ENCODE assay signal across 3 cellular contexts in genomic region chr2:207194028-207194427, GRCh38.
A peak's percentile ranks its signal among the peaks of the same experiment; 100 is the strongest.
TF ChIP-seq lines count a peak whose summit lies in the region.

No MANE protein-coding gene starts in this region.

TF ChIP-seq in HEK293T, 16 proteins besides CTCF, POLR2A, EP300 and RAD21:
- TF ChIP-seq FOXA1 (IDR thresholded peaks at IDR 0.05) (no peak), PKNOX1 (IDR thresholded peaks at IDR 0.05) (peak; percentile 51; the same call in 1 of the 2 replicates)

TF ChIP-seq in K562, 482 proteins besides CTCF, POLR2A, EP300 and RAD21:
- no peak for TF ChIP-seq FIP1L1 (IDR thresholded peaks at IDR 0.05; ENCODE audit: low read depth, low read length, poor library complexity, severe bottlenecking)
- peak; percentile 44 for TF ChIP-seq PKNOX1 (IDR thresholded peaks at IDR 0.05)

TF ChIP-seq in neural cell, 6 proteins besides CTCF, POLR2A, EP300 and RAD21:
- TF ChIP-seq, protein P1, sequence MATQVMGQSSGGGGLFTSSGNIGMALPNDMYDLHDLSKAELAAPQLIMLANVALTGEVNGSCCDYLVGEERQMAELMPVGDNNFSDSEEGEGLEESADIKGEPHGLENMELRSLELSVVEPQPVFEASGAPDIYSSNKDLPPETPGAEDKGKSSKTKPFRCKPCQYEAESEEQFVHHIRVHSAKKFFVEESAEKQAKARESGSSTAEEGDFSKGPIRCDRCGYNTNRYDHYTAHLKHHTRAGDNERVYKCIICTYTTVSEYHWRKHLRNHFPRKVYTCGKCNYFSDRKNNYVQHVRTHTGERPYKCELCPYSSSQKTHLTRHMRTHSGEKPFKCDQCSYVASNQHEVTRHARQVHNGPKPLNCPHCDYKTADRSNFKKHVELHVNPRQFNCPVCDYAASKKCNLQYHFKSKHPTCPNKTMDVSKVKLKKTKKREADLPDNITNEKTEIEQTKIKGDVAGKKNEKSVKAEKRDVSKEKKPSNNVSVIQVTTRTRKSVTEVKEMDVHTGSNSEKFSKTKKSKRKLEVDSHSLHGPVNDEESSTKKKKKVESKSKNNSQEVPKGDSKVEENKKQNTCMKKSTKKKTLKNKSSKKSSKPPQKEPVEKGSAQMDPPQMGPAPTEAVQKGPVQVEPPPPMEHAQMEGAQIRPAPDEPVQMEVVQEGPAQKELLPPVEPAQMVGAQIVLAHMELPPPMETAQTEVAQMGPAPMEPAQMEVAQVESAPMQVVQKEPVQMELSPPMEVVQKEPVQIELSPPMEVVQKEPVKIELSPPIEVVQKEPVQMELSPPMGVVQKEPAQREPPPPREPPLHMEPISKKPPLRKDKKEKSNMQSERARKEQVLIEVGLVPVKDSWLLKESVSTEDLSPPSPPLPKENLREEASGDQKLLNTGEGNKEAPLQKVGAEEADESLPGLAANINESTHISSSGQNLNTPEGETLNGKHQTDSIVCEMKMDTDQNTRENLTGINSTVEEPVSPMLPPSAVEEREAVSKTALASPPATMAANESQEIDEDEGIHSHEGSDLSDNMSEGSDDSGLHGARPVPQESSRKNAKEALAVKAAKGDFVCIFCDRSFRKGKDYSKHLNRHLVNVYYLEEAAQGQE (IDR thresholded peaks at IDR 0.05; ENCODE audit: borderline replicate concordance) = no peak
- TF ChIP-seq EZH2 (IDR thresholded peaks at IDR 0.05; ENCODE audit: borderline replicate concordance, insufficient read depth, low read length, poor library complexity, severe bottlenecking) (no peak), MXI1 (conservative IDR thresholded peaks at IDR 0.05; ENCODE audit: poor library complexity, severe bottlenecking) (no peak), TAF1 (IDR thresholded peaks at IDR 0.05; ENCODE audit: low read depth) (no peak), SMC3 (conservative IDR thresholded peaks at IDR 0.05; ENCODE audit: poor library complexity) (no peak), POLR2AphosphoS5 (IDR thresholded peaks at IDR 0.05) (no peak)
